In genomic region chr22:50467773-50468440, GRCh38 we compare ENCODE assay signal across 1 cellular context.
A peak's percentile ranks its signal among the peaks of the same experiment; 100 is the strongest.
TF ChIP-seq lines count a peak whose summit lies in the region.

No MANE protein-coding gene starts in this region.

TF ChIP-seq in HepG2, 621 proteins besides CTCF, POLR2A, EP300 and RAD21:
- TF ChIP-seq RBFOX2 (IDR thresholded peaks at IDR 0.05; ENCODE audit: low read depth, low read length) (0 out of 2 replicates have a peak, but pooled peaks have one; percentile 4), TGIF2 (CRISPR knock-in tag; IDR thresholded peaks at IDR 0.05) (no peak)
TF ChIP-seq in HepG2: peak in this region for 1.
